Comparison of ENCODE assay signal across 9 cellular contexts in the genomic region with DNA sequence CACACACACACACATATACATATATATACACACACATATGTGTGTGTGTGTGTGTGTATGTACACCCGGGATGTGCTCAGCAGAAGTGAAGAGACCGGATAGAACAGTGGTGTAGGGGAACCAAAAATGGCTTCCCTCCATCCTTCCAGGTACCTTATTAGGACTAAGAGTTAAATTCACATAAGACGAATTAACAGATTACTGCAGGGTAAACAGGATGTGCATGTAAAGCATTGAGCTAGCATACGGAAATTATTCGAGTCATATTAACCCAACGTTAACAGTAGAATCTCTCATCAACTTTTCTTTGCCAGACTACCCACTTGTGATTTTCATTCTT. TPM values are rescaled to one million over a fixed set of nuclear protein-coding genes. Genes with fewer than 3 reads are reported as not detected.
DNase-seq lines count a peak whose midpoint lies in the region; ATAC-seq and TF ChIP-seq lines count a peak whose summit lies in the region.
"Had no signal": no experiment of that assay in that cellular context is flagged by ENCODE, and none has a peak within 500 bp of the region (broad histone marks: within the 10 kb centered on the region; RNA-seq: fewer than 3 reads in every experiment).

No MANE protein-coding gene starts in this region.

- H3K4me3 ChIP-seq in NB4 (ENCODE audit: low read depth, low read length) (peak overlapping the region; percentile 97), endocrine pancreas (ENCODE audit: control insufficient read depth, insufficient read depth, low read length) (peak overlapping the region; percentile 83), ovary (peak overlapping the region; percentile 90)

- intact Hi-C loops in ovary (cut with DNase I), result loop anchor here in 1 of 4 donors (10.0 kb wide), 1 partner anchor 72 kb away; the partner anchor contains the start of gene RTF2

- H3K4me1 ChIP-seq in endocrine pancreas (ENCODE audit: control insufficient read depth, insufficient read depth, low read length) (no peaks in the 10 kb centered on the region), ovary (ENCODE audit: insufficient read depth) (peaks cover 8% of the 10 kb centered on the region)

- peak overlapping the region; percentile 94 for H3K9ac ChIP-seq in endocrine pancreas (ENCODE audit: control insufficient read depth, insufficient read depth, low read length)

- no peaks in the 10 kb centered on the region for H3K9me3 ChIP-seq in endocrine pancreas (ENCODE audit: control insufficient read depth, low read length)
- H3K9me3 ChIP-seq in ovary, result no peaks in the 10 kb centered on the region

- DNase-seq in GM10248 (ENCODE audit: extremely low spot score) (peak; percentile 34), NB4 (ENCODE audit: low read depth) (peak; percentile 35), ovary (no peak), mucosa of gallbladder (ENCODE audit: low spot score) (no peak)

- CTCF ChIA-PET in GM10248 (lab: Yijun Ruan, JAX), result interaction anchor here (1.3 to 2.0 kb wide), 3 partner anchors 12 to 52 kb away, joined by 3 to 5 read pairs (median 4); no protein-coding TSS in a partner anchor

- POLR2A ChIA-PET in GM10248 (lab: Yijun Ruan, JAX), result no interaction called here

- no peak for TF ChIP-seq CTCF in GM10248 (IDR thresholded peaks at IDR 0.05; ENCODE audit: control extremely low read depth, extremely low read depth, low read depth, missing control alignments)
- TF ChIP-seq CTCF in NB4 (IDR thresholded peaks at IDR 0.05; ENCODE audit: low read depth, low read length), result no peak
- no peak for TF ChIP-seq CTCF in ovary (IDR thresholded peaks at IDR 0.05)

- peak overlapping the region; percentile 31 to 72 for H3K27ac ChIP-seq in ovary

- no peak for TF ChIP-seq POLR2A in NB4 (IDR thresholded peaks at IDR 0.05; ENCODE audit: extremely low read depth, insufficient read length)
- TF ChIP-seq POLR2A in ovary (IDR thresholded peaks at IDR 0.05), result no peak

- ATAC-seq in HG03045 (IDR thresholded peaks at IDR 0.05; ENCODE audit: unreplicated experiment), result no peak
- ATAC-seq in GM19035 (IDR thresholded peaks at IDR 0.05; ENCODE audit: unreplicated experiment), result no peak
- no peak for ATAC-seq in GM18519 (IDR thresholded peaks at IDR 0.05; ENCODE audit: low FRiP score, unreplicated experiment)

- H3K36me3 ChIP-seq in endocrine pancreas (ENCODE audit: control insufficient read depth, insufficient read depth, low read length), result peaks cover 4% of the 10 kb centered on the region
- H3K36me3 ChIP-seq in ovary, result no peaks in the 10 kb centered on the region

- WGBS in ovary, 3 donors, result 1 to 3% (median 2%) methylated on average over 6 of the region's 6 CpGs

- H3K27me3 ChIP-seq in endocrine pancreas (ENCODE audit: control insufficient read depth, insufficient read depth, low read length), result no peaks in the 10 kb centered on the region
- no peaks in the 10 kb centered on the region for H3K27me3 ChIP-seq in ovary

- no peak for TF ChIP-seq EP300 in ovary (IDR thresholded peaks at IDR 0.05)

RNA-seq across cellular contexts. Expression of gene CSTF1, which starts 0.7 kb away (rescaled TPM):
- total RNA-seq in ovary (10 to 100 TPM; 23.8 to 41.5 (median 31.8) TPM), mucosa of gallbladder (24.1 TPM)
- polyA plus RNA-seq in ovary, result 10 to 100 TPM; 15.5 to 40.7 TPM

RNA-seq across cellular contexts. Expression of gene AURKA, which starts 1.1 kb away (rescaled TPM):
- total RNA-seq in ovary, result 1 to 10 TPM; 2.2 to 10.0 (median 3.5) TPM
- 1 to 10 TPM; 2.5 to 3.2 TPM for polyA plus RNA-seq in ovary
- 4.6 TPM for total RNA-seq in mucosa of gallbladder

RNA-seq across cellular contexts. Expression of gene CASS4, which starts 19.0 kb away (rescaled TPM):
- total RNA-seq in ovary, result 1 to 10 TPM; 1.0 to 6.9 (median 2.5) TPM
- 1 to 10 TPM; 1.2 to 3.1 TPM for polyA plus RNA-seq in ovary
- 2.0 TPM for total RNA-seq in mucosa of gallbladder
- total RNA-seq: glomerular endothelial cell had no signal

RNA-seq across cellular contexts. Expression of gene FAM210B, which starts 34.3 kb away (rescaled TPM):
- 100 to 1,000 TPM in 5 of 7 donors, 10 to 100 TPM in 2; 61.5 to 135 (median 120) TPM for total RNA-seq in ovary
- polyA plus RNA-seq in ovary, result 100 to 1,000 TPM in 1 of 2 donors, 10 to 100 TPM in 1; 94.4 to 148 TPM
- 72.9 TPM for total RNA-seq in mucosa of gallbladder

Comparison
In these comparisons a context has a peak if more than half of its experiments do, and no peak if none do; other contexts are left out.
1. DNase-seq: peak in GM10248 (single experiment) and NB4 (single experiment); none in ovary (0 of 5) and mucosa of gallbladder (single experiment).
2. Peak in every context shown above with its lines, with median percentiles within 50 percentile points of each other: H3K4me3 ChIP-seq.